In the genomic region with DNA sequence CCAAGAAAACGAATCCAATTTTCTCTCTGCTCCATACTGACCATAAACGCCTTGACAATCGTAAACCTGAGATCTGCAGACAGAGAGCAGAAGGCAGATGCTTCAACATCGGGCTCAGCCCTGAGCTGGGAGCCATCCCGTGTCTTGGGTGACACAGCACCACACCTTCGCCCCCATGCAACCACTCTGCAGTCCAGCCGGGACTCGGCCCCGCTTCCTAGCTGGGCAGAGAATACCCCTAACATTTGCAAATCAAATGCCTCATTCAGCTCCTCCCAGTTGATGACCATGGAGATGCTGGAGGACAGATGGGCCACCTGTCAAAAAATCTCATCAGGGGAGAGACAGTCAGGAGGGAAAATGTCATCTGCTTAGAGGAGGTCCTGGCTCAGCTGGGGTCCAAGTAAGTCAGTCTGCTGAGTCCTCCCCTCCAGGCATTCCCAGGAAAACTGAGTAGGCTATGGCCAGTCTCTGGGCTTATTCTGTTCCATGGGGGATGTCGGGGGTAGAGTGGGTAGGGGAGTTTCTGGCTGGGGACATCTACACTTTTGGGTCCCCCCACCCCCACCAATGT, we compare ENCODE assay signal across 20 cellular contexts.
A peak's percentile ranks its signal among the peaks of the same experiment; 100 is the strongest.
DNase-seq lines count a peak whose midpoint lies in the region; ATAC-seq and TF ChIP-seq lines count a peak whose summit lies in the region.
"Had no signal": no experiment of that assay in that cellular context is flagged by ENCODE, and none has a peak within 500 bp of the region (broad histone marks: within the 10 kb centered on the region; RNA-seq: fewer than 3 reads in every experiment).

No MANE protein-coding gene starts in this region.

- H3K27ac ChIP-seq in endodermal cell (ENCODE audit: low read depth, low read length), result peak overlapping the region; percentile 88
- H3K27ac ChIP-seq: HL-60 had no signal

- H3K4me3 Mint-ChIP-seq in endodermal cell, result no peak overlapping the region
- peak overlapping the region; percentile 9 for H3K4me3 Mint-ChIP-seq in nephron progenitor cell
- H3K4me3 Mint-ChIP-seq: CD4-positive, CD25-positive, alpha-beta regulatory T cell; CD8-positive, alpha-beta memory T cell had no signal

- H3K9me3 Mint-ChIP-seq in endodermal cell (no peaks in the 10 kb centered on the region), nephron progenitor cell (no peaks in the 10 kb centered on the region)
- H3K9me3 Mint-ChIP-seq: CD8-positive, alpha-beta memory T cell had no signal

- ATAC-seq in HG03342 (IDR thresholded peaks at IDR 0.05; ENCODE audit: unreplicated experiment), result no peak
- ATAC-seq in HG02798 (IDR thresholded peaks at IDR 0.05; ENCODE audit: poor library complexity, unreplicated experiment), result no peak
- ATAC-seq: HCT116, K562 had no signal

- peaks cover 2% of the 10 kb centered on the region for H3K27me3 Mint-ChIP-seq in endodermal cell (ENCODE audit: insufficient read depth)
- H3K27me3 Mint-ChIP-seq in nephron progenitor cell (ENCODE audit: low read depth, poor library complexity), result no peaks in the 10 kb centered on the region

- H3K4me1 ChIP-seq in endodermal cell (ENCODE audit: control insufficient read depth, insufficient read depth, low read length), result no peaks in the 10 kb centered on the region
- H3K4me1 ChIP-seq: BE2C had no signal

- H3K36me3 Mint-ChIP-seq in endodermal cell (ENCODE audit: low read depth) (no peaks in the 10 kb centered on the region), nephron progenitor cell (ENCODE audit: low read depth) (no peaks in the 10 kb centered on the region)
- H3K36me3 Mint-ChIP-seq: CD4-positive, CD25-positive, alpha-beta regulatory T cell; CD8-positive, alpha-beta memory T cell had no signal

- no peaks in the 10 kb centered on the region for H3K9me3 ChIP-seq in endodermal cell (ENCODE audit: control insufficient read depth, low read length)
- H3K9me3 ChIP-seq: BE2C had no signal

- DNase-seq in LHCN-M2 (ENCODE audit: low read depth) (peak; percentile 12), endodermal cell (no peak), nephron progenitor cell (no peak), DMS 273 treated with DMSO at 0.1 percent for 48 hours (lab: John Stamatoyannopoulos, UW) (no peak)
- DNase-seq in stimulated activated CD4-positive, alpha-beta T cell treated with anti-CD3 and anti-CD28 coated beads, Interleukin-15, amount 100 ng/mL, for 24 hours, result no peak
- DNase-seq: ACHN; BE2C; C1 segment of cervical spinal cord; CD4-positive, CD25-positive, alpha-beta regulatory T cell; CD8-positive, alpha-beta memory T cell; COR-L47; GDM1; GOT3; H7; IMR-90 had no signal

- no peak overlapping the region for H3K4me3 ChIP-seq in endodermal cell (ENCODE audit: low read length)
- H3K4me3 ChIP-seq: K562 had no signal

- no peaks in the 10 kb centered on the region for H3K36me3 ChIP-seq in endodermal cell (ENCODE audit: control insufficient read depth, insufficient read depth, low read length)
- H3K36me3 ChIP-seq: BE2C had no signal

- 89 to 90% methylated on average over 7 to 9 of the region's 10 CpGs for WGBS in endodermal cell (ENCODE audit: insufficient coverage in 1 of 2, insufficient read length in 1 of 2), 2 experiments

- TF ChIP-seq CTCF in endodermal cell (conservative IDR thresholded peaks at IDR 0.05) (no peak), nephron progenitor cell (IDR thresholded peaks at IDR 0.05) (no peak)

- H3K27me3 ChIP-seq in endodermal cell (ENCODE audit: control insufficient read depth, insufficient read depth, low read length, poor library complexity, severe bottlenecking), result no peaks in the 10 kb centered on the region

- no peak overlapping the region for H3K27ac Mint-ChIP-seq in endodermal cell
- no peak overlapping the region for H3K27ac Mint-ChIP-seq in nephron progenitor cell
- H3K27ac Mint-ChIP-seq: CD4-positive, CD25-positive, alpha-beta regulatory T cell; CD8-positive, alpha-beta memory T cell had no signal

- H3K4me1 Mint-ChIP-seq in endodermal cell, result peaks cover 6% of the 10 kb centered on the region
- H3K4me1 Mint-ChIP-seq in nephron progenitor cell, result peaks cover 37% of the 10 kb centered on the region

- no peak overlapping the region for H3K9ac ChIP-seq in endodermal cell (ENCODE audit: extremely low read depth, low read length, poor library complexity, severe bottlenecking)
